Comparison of ENCODE assay signal across 2 cellular contexts in genomic region chr10:16597656-16598055, GRCh38.
TF ChIP-seq lines count a peak whose summit lies in the region.

No MANE protein-coding gene starts in this region.

TF ChIP-seq in SK-N-SH treated with all-trans-retinoic acid at 6 μM for 48 hours, 23 proteins besides CTCF, POLR2A, EP300 and RAD21 (continued from another document):
- TF ChIP-seq TSHZ2 (CRISPR knock-in tag; IDR thresholded peaks at IDR 0.05) (no peak), PPARA (CRISPR knock-in tag; IDR thresholded peaks at IDR 0.05; ENCODE audit: borderline replicate concordance) (no peak), OSR1 (CRISPR knock-in tag; IDR thresholded peaks at IDR 0.05) (no peak), ZNF565 (CRISPR knock-in tag; conservative IDR thresholded peaks at IDR 0.05; ENCODE audit: low read depth) (no peak), PATZ1 (CRISPR knock-in tag; IDR thresholded peaks at IDR 0.05; ENCODE audit: borderline replicate concordance) (no peak), ZNF8 (CRISPR knock-in tag; IDR thresholded peaks at IDR 0.05) (no peak), ZFP30 (CRISPR knock-in tag; IDR thresholded peaks at IDR 0.05) (no peak), RARB (CRISPR knock-in tag; IDR thresholded peaks at IDR 0.05) (no peak), ZC3H10 (CRISPR knock-in tag; IDR thresholded peaks at IDR 0.05) (no peak), ESRRG (CRISPR knock-in tag; IDR thresholded peaks at IDR 0.05) (no peak), TOX (CRISPR knock-in tag; IDR thresholded peaks at IDR 0.05; ENCODE audit: borderline replicate concordance) (no peak), ZNF70 (CRISPR knock-in tag; IDR thresholded peaks at IDR 0.05) (no peak), CREB5 (CRISPR knock-in tag; IDR thresholded peaks at IDR 0.05; ENCODE audit: low read depth) (no peak), SNAI2 (CRISPR knock-in tag; IDR thresholded peaks at IDR 0.05) (no peak), ISL1 (CRISPR knock-in tag; IDR thresholded peaks at IDR 0.05) (no peak)

TF ChIP-seq in SK-N-SH, 30 proteins besides CTCF, POLR2A, EP300 and RAD21 (continued from another document):
- TF ChIP-seq ZBTB33 (IDR thresholded peaks at IDR 0.05; ENCODE audit: borderline replicate concordance, low read depth), result no peak
- no peak for TF ChIP-seq YY1 (IDR thresholded peaks at IDR 0.05; ENCODE audit: low read depth)
- no peak for TF ChIP-seq RCOR1 (IDR thresholded peaks at IDR 0.05; ENCODE audit: low read length)
- TF ChIP-seq POLR2AphosphoS5 (IDR thresholded peaks at IDR 0.05; ENCODE audit: low read depth, low read length), result no peak
- TF ChIP-seq SIN3A (IDR thresholded peaks at IDR 0.05; ENCODE audit: borderline replicate concordance, low read depth, low read length), result no peak
TF ChIP-seq in SK-N-SH: peak in this region for 0.
